Comparison of ENCODE assay signal across 1 cellular context in genomic region chr7:146115665-146116451, GRCh38.
TF ChIP-seq lines count a peak whose summit lies in the region.

No MANE protein-coding gene starts in this region.

TF ChIP-seq in K562, 482 proteins besides CTCF, POLR2A, EP300 and RAD21 (continued from another document and continues in another):
- TF ChIP-seq ZNF766 (CRISPR knock-in tag; conservative IDR thresholded peaks at IDR 0.05), result peak; percentile 77
- TF ChIP-seq ZNF655 (CRISPR knock-in tag; IDR thresholded peaks at IDR 0.05), result no peak
- peak; percentile 84; the same call in 1 of the 2 replicates for TF ChIP-seq FOXP1 (CRISPR knock-in tag; IDR thresholded peaks at IDR 0.05)
- no peak for TF ChIP-seq ZNF217 (CRISPR knock-in tag; IDR thresholded peaks at IDR 0.05)
- TF ChIP-seq CBX2 (IDR thresholded peaks at IDR 0.05; ENCODE audit: insufficient read depth, low read length, poor library complexity, severe bottlenecking), result no peak
- TF ChIP-seq ZNF589 (CRISPR knock-in tag; IDR thresholded peaks at IDR 0.05; ENCODE audit: low read depth), result no peak
- TF ChIP-seq NEUROD1 (IDR thresholded peaks at IDR 0.05; ENCODE audit: borderline replicate concordance, low read depth, low read length, partially characterized antibody), result no peak
- TF ChIP-seq MED1 (CRISPR knock-in tag; IDR thresholded peaks at IDR 0.05; ENCODE audit: borderline replicate concordance), result no peak
- TF ChIP-seq BRD9 (IDR thresholded peaks at IDR 0.05; ENCODE audit: low read depth, partially characterized antibody), result no peak
- TF ChIP-seq ZMIZ1 (IDR thresholded peaks at IDR 0.05; ENCODE audit: low read depth in 2 of 2, low read length in 2 of 2), result no peak
- no peak for TF ChIP-seq ZNF134 (CRISPR knock-in tag; conservative IDR thresholded peaks at IDR 0.05)
- no peak for TF ChIP-seq ZNF311 (CRISPR knock-in tag; IDR thresholded peaks at IDR 0.05)
- no peak for TF ChIP-seq NFIX (CRISPR knock-in tag; IDR thresholded peaks at IDR 0.05; ENCODE audit: low read depth)
- 0 out of 2 replicates have a peak, but pooled peaks have one; percentile 21 for TF ChIP-seq ATF7 (IDR thresholded peaks at IDR 0.05)
- no peak for TF ChIP-seq NCOA2 (IDR thresholded peaks at IDR 0.05; ENCODE audit: partially characterized antibody in 2 of 2)
- no peak for TF ChIP-seq MEF2D (tag; conservative IDR thresholded peaks at IDR 0.05; ENCODE audit: low read depth)
- peak; percentile 69 for TF ChIP-seq DMBX1 (CRISPR knock-in tag; IDR thresholded peaks at IDR 0.05; ENCODE audit: borderline replicate concordance)
- peak; percentile 97 for TF ChIP-seq ARID4B (CRISPR knock-in tag; IDR thresholded peaks at IDR 0.05)
- no peak for TF ChIP-seq ELF1 (tag; IDR thresholded peaks at IDR 0.05)
- TF ChIP-seq, protein P1, sequence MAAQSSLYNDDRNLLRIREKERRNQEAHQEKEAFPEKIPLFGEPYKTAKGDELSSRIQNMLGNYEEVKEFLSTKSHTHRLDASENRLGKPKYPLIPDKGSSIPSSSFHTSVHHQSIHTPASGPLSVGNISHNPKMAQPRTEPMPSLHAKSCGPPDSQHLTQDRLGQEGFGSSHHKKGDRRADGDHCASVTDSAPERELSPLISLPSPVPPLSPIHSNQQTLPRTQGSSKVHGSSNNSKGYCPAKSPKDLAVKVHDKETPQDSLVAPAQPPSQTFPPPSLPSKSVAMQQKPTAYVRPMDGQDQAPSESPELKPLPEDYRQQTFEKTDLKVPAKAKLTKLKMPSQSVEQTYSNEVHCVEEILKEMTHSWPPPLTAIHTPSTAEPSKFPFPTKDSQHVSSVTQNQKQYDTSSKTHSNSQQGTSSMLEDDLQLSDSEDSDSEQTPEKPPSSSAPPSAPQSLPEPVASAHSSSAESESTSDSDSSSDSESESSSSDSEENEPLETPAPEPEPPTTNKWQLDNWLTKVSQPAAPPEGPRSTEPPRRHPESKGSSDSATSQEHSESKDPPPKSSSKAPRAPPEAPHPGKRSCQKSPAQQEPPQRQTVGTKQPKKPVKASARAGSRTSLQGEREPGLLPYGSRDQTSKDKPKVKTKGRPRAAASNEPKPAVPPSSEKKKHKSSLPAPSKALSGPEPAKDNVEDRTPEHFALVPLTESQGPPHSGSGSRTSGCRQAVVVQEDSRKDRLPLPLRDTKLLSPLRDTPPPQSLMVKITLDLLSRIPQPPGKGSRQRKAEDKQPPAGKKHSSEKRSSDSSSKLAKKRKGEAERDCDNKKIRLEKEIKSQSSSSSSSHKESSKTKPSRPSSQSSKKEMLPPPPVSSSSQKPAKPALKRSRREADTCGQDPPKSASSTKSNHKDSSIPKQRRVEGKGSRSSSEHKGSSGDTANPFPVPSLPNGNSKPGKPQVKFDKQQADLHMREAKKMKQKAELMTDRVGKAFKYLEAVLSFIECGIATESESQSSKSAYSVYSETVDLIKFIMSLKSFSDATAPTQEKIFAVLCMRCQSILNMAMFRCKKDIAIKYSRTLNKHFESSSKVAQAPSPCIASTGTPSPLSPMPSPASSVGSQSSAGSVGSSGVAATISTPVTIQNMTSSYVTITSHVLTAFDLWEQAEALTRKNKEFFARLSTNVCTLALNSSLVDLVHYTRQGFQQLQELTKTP (IDR thresholded peaks at IDR 0.05; ENCODE audit: low read depth in 1 of 2, partially characterized antibody in 2 of 2), result peak in 1 of 2 experiments; percentile 94
- peak; percentile 23 for TF ChIP-seq PRDM10 (IDR thresholded peaks at IDR 0.05; ENCODE audit: partially characterized antibody)
- no peak for TF ChIP-seq CBX3 (IDR thresholded peaks at IDR 0.05; ENCODE audit: borderline replicate concordance in 1 of 2, low read length in 2 of 2)
- TF ChIP-seq, protein P2, sequence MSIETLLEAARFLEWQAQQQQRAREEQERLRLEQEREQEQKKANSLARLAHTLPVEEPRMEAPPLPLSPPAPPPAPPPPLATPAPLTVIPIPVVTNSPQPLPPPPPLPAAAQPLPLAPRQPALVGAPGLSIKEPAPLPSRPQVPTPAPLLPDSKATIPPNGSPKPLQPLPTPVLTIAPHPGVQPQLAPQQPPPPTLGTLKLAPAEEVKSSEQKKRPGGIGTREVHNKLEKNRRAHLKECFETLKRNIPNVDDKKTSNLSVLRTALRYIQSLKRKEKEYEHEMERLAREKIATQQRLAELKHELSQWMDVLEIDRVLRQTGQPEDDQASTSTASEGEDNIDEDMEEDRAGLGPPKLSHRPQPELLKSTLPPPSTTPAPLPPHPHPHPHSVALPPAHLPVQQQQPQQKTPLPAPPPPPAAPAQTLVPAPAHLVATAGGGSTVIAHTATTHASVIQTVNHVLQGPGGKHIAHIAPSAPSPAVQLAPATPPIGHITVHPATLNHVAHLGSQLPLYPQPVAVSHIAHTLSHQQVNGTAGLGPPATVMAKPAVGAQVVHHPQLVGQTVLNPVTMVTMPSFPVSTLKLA (conservative IDR thresholded peaks at IDR 0.05), result peak; percentile 60 to 72
- no peak for TF ChIP-seq CBFA2T3 (IDR thresholded peaks at IDR 0.05)
- no peak for TF ChIP-seq FOXJ2 (tag; IDR thresholded peaks at IDR 0.05)
- TF ChIP-seq, protein P3, sequence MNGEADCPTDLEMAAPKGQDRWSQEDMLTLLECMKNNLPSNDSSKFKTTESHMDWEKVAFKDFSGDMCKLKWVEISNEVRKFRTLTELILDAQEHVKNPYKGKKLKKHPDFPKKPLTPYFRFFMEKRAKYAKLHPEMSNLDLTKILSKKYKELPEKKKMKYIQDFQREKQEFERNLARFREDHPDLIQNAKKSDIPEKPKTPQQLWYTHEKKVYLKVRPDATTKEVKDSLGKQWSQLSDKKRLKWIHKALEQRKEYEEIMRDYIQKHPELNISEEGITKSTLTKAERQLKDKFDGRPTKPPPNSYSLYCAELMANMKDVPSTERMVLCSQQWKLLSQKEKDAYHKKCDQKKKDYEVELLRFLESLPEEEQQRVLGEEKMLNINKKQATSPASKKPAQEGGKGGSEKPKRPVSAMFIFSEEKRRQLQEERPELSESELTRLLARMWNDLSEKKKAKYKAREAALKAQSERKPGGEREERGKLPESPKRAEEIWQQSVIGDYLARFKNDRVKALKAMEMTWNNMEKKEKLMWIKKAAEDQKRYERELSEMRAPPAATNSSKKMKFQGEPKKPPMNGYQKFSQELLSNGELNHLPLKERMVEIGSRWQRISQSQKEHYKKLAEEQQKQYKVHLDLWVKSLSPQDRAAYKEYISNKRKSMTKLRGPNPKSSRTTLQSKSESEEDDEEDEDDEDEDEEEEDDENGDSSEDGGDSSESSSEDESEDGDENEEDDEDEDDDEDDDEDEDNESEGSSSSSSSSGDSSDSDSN (IDR thresholded peaks at IDR 0.05; ENCODE audit: borderline replicate concordance in 1 of 2, low read depth in 2 of 2, low read length in 2 of 2), result no peak
- peak in 1 of 2 experiments; percentile 77; a peak in 1 of 4 replicates for TF ChIP-seq TEAD1 (CRISPR knock-in tag; IDR thresholded peaks at IDR 0.05)
- no peak for TF ChIP-seq SMAD1 (IDR thresholded peaks at IDR 0.05; ENCODE audit: low read depth, low read length, partially characterized antibody)
- no peak for TF ChIP-seq ZNF444 (CRISPR knock-in tag; IDR thresholded peaks at IDR 0.05)
- no peak for TF ChIP-seq PML (IDR thresholded peaks at IDR 0.05; ENCODE audit: low read length)
